In genomic region chr1:245560460-245560859, GRCh38 we compare ENCODE assay signal across 8 cellular contexts.
"Had no signal": no experiment of that assay in that cellular context is flagged by ENCODE, and none has a peak within 500 bp of the region (broad histone marks: within the 10 kb centered on the region; RNA-seq: fewer than 3 reads in every experiment).

No MANE protein-coding gene starts in this region.

- H3K4me3 Mint-ChIP-seq: HFFc6 had no signal

- H3K27ac ChIP-seq: GM23248 had no signal

- H3K4me1 ChIP-seq: HAP-1 had no signal

- H3K9me3 ChIP-seq: HAP-1 had no signal

- H3K9me3 Mint-ChIP-seq: HFFc6 had no signal

- ATAC-seq: HCT116, K562 had no signal

- H3K27ac Mint-ChIP-seq: HFFc6 had no signal

- DNase-seq: GM23248, GOT3, H7, HFFc6, IMR-90 had no signal

- H3K36me3 ChIP-seq: HAP-1 had no signal

- H3K9ac ChIP-seq: GM23248 had no signal

- H2AFZ ChIP-seq: GM23248 had no signal

- H3K4me3 ChIP-seq: GM23248, HAP-1, K562 had no signal
